1 cellular context compared by ENCODE assay signal in genomic region chr20:50146732-50147662, GRCh38.
TF ChIP-seq lines count a peak whose summit lies in the region.

No MANE protein-coding gene starts in this region.

TF ChIP-seq in GM12878, 131 proteins besides CTCF, POLR2A, EP300 and RAD21 (continued from another document and continues in another):
- TF ChIP-seq ZNF687 (IDR thresholded peaks at IDR 0.05): peak; percentile 97
- no peak for TF ChIP-seq SMARCA5 (IDR thresholded peaks at IDR 0.05)
- TF ChIP-seq ZBED1 (IDR thresholded peaks at IDR 0.05; ENCODE audit: borderline replicate concordance): no peak
- 0 out of 2 replicates have a peak, but pooled peaks have one; percentile 15 for TF ChIP-seq RAD51 (IDR thresholded peaks at IDR 0.05)
- no peak; the same call in 1 of the 2 replicates for TF ChIP-seq ESRRA (IDR thresholded peaks at IDR 0.05; ENCODE audit: low read length)
- no peak for TF ChIP-seq ATF3 (IDR thresholded peaks at IDR 0.05; ENCODE audit: borderline replicate concordance, extremely low read depth, low read depth, low read length)
- no peak for TF ChIP-seq MTA3 (IDR thresholded peaks at IDR 0.05; ENCODE audit: borderline replicate concordance, low read length)
- no peak for TF ChIP-seq CHD4 (IDR thresholded peaks at IDR 0.05)
- TF ChIP-seq EED (IDR thresholded peaks at IDR 0.05; ENCODE audit: low read depth): 0 out of 2 replicates have a peak, but pooled peaks have one; percentile 36
- no peak for TF ChIP-seq BCLAF1 (IDR thresholded peaks at IDR 0.05)
- TF ChIP-seq NFIC (IDR thresholded peaks at IDR 0.05; ENCODE audit: low read depth, low read length): no peak
- TF ChIP-seq NFYA (IDR thresholded peaks at IDR 0.05; ENCODE audit: borderline replicate concordance, low read depth, low read length): no peak
- no peak for TF ChIP-seq NKRF (conservative IDR thresholded peaks at IDR 0.05)
- no peak for TF ChIP-seq NRF1 (conservative IDR thresholded peaks at IDR 0.05; ENCODE audit: low read depth, low read length)
- TF ChIP-seq JUND (IDR thresholded peaks at IDR 0.05; ENCODE audit: low read depth, low read length): no peak
- TF ChIP-seq USF1 (IDR thresholded peaks at IDR 0.05; ENCODE audit: borderline replicate concordance, extremely low read length, insufficient read depth, low read depth, low read length): no peak
- no peak for TF ChIP-seq CBX3 (IDR thresholded peaks at IDR 0.05; ENCODE audit: borderline replicate concordance, low read depth)
- no peak for TF ChIP-seq EZH2 (IDR thresholded peaks at IDR 0.05; ENCODE audit: borderline replicate concordance, control insufficient read depth, low read depth, low read length)
- TF ChIP-seq SPI1 (IDR thresholded peaks at IDR 0.05; ENCODE audit: borderline replicate concordance, insufficient read depth, low read depth, low read length): peak; percentile 80
- no peak for TF ChIP-seq CEBPZ (IDR thresholded peaks at IDR 0.05; ENCODE audit: low read depth, low read length)
- no peak for TF ChIP-seq SRF (IDR thresholded peaks at IDR 0.05; ENCODE audit: low read depth in 2 of 2, low read length in 2 of 2)
- TF ChIP-seq STAT1 (conservative IDR thresholded peaks at IDR 0.05): no peak
- no peak for TF ChIP-seq E2F4 (IDR thresholded peaks at IDR 0.05; ENCODE audit: low read depth, low read length)
- no peak for TF ChIP-seq NR2C2 (IDR thresholded peaks at IDR 0.05; ENCODE audit: borderline replicate concordance, control insufficient read depth, insufficient read length, low read depth)
- no peak for TF ChIP-seq IRF3 (IDR thresholded peaks at IDR 0.05)
- no peak for TF ChIP-seq SMAD5 (IDR thresholded peaks at IDR 0.05; ENCODE audit: low read depth)
- peak; percentile 36; the same call in 1 of the 2 replicates for TF ChIP-seq CHD2 (IDR thresholded peaks at IDR 0.05; ENCODE audit: borderline replicate concordance, low read depth, low read length)
- TF ChIP-seq IRF5 (IDR thresholded peaks at IDR 0.05; ENCODE audit: borderline replicate concordance): no peak
- TF ChIP-seq TAF1 (IDR thresholded peaks at IDR 0.05; ENCODE audit: borderline replicate concordance, low read depth, low read length): 0 out of 2 replicates have a peak, but pooled peaks have one; percentile 54
- TF ChIP-seq WRNIP1 (IDR thresholded peaks at IDR 0.05; ENCODE audit: borderline replicate concordance, low read depth, low read length): no peak
- TF ChIP-seq CEBPB (IDR thresholded peaks at IDR 0.05; ENCODE audit: borderline replicate concordance in 1 of 2, low read depth in 2 of 2, low read length in 2 of 2): no peak
- TF ChIP-seq FOXK2 (IDR thresholded peaks at IDR 0.05): no peak
- TF ChIP-seq HSF1 (IDR thresholded peaks at IDR 0.05; ENCODE audit: low read depth, low read length): no peak
- TF ChIP-seq ETV6 (conservative IDR thresholded peaks at IDR 0.05 in 1 of 2, IDR thresholded peaks at IDR 0.05 in 1 of 2; ENCODE audit: borderline replicate concordance in 1 of 2, low read depth in 1 of 2): 0 out of 4 replicates have a peak, but pooled peaks of 1 of the 2 experiments have one; percentile 41
- TF ChIP-seq TCF12 (IDR thresholded peaks at IDR 0.05; ENCODE audit: low read depth, low read length): 0 out of 2 replicates have a peak, but pooled peaks have one; percentile 18
- TF ChIP-seq ASH2L (IDR thresholded peaks at IDR 0.05; ENCODE audit: borderline replicate concordance, low read depth): no peak
- TF ChIP-seq MXI1 (IDR thresholded peaks at IDR 0.05; ENCODE audit: low read depth, low read length): peak; percentile 50; the same call in 1 of the 2 replicates
- no peak for TF ChIP-seq CBX5 (IDR thresholded peaks at IDR 0.05; ENCODE audit: low read depth)
- 0 out of 2 replicates have a peak, but pooled peaks have one; percentile 39 for TF ChIP-seq DPF2 (IDR thresholded peaks at IDR 0.05)
- TF ChIP-seq SMC3 (IDR thresholded peaks at IDR 0.05; ENCODE audit: borderline replicate concordance, low read length): no peak
- no peak for TF ChIP-seq MYB (IDR thresholded peaks at IDR 0.05; ENCODE audit: borderline replicate concordance, low read depth, low read length)
- TF ChIP-seq SIX5 (IDR thresholded peaks at IDR 0.05; ENCODE audit: low read depth, low read length, severe bottlenecking): no peak
